Comparison of ENCODE assay signal across 1 cellular context in the genomic region with DNA sequence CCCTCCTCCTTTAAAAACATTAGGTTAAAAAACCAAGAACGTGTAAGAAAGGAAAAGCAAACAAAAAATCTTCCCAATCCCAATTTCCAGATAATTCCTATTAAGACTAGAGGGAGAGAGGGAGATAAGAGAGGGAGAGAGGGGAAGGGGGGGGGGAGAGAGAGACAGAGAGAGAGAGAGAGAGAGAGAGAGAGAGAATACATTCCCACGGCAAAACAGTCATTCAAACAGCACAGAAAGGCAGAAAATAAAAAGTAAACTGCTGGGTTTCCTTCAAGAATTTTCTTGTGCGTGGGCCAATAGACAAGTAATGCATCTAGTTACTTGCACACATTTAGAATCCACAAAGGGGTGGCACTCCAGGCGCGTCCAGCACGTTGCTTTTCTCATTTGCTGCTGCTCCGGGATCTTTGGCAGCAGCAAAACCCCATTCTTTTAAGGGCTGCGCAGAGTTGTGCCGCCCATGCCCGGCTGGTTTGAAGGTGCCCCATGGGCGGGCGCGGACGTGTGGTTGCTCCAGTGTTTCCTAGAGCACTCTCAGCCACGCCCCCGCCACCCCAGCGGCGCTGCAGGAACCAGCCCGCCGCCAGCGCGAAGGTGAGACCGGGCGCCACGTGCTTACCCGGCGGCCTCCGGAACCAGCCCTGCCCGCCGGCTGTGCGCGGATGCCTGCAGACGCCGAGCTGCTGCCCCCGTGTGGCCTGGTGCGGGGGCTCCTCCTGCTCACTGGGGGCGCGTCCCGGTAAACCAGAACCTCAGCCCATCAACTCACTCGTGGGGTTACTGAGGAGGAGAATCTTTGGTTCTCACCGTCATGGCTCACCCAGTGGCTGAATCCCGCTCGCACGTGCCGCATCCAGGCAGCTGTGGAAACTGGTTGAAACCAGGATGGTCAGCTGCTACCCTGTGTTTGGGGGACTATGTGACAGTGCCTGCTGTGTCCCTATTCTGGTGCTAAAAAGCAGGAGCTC.
TF ChIP-seq lines count a peak whose summit lies in the region.

No MANE protein-coding gene starts in this region.

TF ChIP-seq in HepG2, 621 proteins besides CTCF, POLR2A, EP300 and RAD21 (continued from another document and continues in another):
- TF ChIP-seq, protein P1, sequence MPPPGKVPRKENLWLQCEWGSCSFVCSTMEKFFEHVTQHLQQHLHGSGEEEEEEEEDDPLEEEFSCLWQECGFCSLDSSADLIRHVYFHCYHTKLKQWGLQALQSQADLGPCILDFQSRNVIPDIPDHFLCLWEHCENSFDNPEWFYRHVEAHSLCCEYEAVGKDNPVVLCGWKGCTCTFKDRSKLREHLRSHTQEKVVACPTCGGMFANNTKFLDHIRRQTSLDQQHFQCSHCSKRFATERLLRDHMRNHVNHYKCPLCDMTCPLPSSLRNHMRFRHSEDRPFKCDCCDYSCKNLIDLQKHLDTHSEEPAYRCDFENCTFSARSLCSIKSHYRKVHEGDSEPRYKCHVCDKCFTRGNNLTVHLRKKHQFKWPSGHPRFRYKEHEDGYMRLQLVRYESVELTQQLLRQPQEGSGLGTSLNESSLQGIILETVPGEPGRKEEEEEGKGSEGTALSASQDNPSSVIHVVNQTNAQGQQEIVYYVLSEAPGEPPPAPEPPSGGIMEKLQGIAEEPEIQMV (CRISPR knock-in tag; IDR thresholded peaks at IDR 0.05; ENCODE audit: low read depth) = peak; percentile 93
- TF ChIP-seq, protein P2, sequence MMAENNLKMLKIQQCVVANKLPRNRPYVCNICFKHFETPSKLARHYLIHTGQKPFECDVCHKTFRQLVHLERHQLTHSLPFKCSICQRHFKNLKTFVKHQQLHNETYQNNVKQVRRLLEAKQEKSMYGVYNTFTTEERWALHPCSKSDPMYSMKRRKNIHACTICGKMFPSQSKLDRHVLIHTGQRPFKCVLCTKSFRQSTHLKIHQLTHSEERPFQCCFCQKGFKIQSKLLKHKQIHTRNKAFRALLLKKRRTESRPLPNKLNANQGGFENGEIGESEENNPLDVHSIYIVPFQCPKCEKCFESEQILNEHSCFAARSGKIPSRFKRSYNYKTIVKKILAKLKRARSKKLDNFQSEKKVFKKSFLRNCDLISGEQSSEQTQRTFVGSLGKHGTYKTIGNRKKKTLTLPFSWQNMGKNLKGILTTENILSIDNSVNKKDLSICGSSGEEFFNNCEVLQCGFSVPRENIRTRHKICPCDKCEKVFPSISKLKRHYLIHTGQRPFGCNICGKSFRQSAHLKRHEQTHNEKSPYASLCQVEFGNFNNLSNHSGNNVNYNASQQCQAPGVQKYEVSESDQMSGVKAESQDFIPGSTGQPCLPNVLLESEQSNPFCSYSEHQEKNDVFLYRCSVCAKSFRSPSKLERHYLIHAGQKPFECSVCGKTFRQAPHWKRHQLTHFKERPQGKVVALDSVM (CRISPR knock-in tag; IDR thresholded peaks at IDR 0.05) = peak; percentile 83
- no peak for TF ChIP-seq ZBTB1 (CRISPR knock-in tag; IDR thresholded peaks at IDR 0.05; ENCODE audit: borderline replicate concordance)
- TF ChIP-seq AGO2 (optimal IDR thresholded peaks at IDR 0.05; ENCODE audit: low read depth, low read length) = no peak
- no peak for TF ChIP-seq SMARCE1 (IDR thresholded peaks at IDR 0.05; ENCODE audit: borderline replicate concordance)
- no peak; the same call in 1 of the 2 replicates for TF ChIP-seq FOXM1 (CRISPR knock-in tag; IDR thresholded peaks at IDR 0.05)
- TF ChIP-seq ZNF598 (CRISPR knock-in tag; IDR thresholded peaks at IDR 0.05; ENCODE audit: borderline replicate concordance) = peak; percentile 96
- TF ChIP-seq, protein P3, sequence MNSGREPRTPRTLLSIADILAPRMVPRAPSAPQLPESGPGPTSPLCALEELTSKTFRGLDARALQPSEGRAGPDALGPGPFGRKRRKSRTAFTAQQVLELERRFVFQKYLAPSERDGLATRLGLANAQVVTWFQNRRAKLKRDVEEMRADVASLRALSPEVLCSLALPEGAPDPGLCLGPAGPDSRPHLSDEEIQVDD (CRISPR knock-in tag; IDR thresholded peaks at IDR 0.05; ENCODE audit: borderline replicate concordance) = peak; percentile 97; the same call in 1 of the 2 replicates
- no peak for TF ChIP-seq SOX6 (IDR thresholded peaks at IDR 0.05)
- TF ChIP-seq SOX6 (CRISPR knock-in tag; IDR thresholded peaks at IDR 0.05) = peak; percentile 65
- peak; percentile 97 for TF ChIP-seq ZFP41 (CRISPR knock-in tag; IDR thresholded peaks at IDR 0.05; ENCODE audit: borderline replicate concordance)
- TF ChIP-seq NR2F2 (IDR thresholded peaks at IDR 0.05; ENCODE audit: borderline replicate concordance, low read depth) = no peak
- TF ChIP-seq SIX4 (CRISPR knock-in tag; IDR thresholded peaks at IDR 0.05) = peak; percentile 69; the same call in 1 of the 2 replicates
- peak; percentile 81 for TF ChIP-seq HNRNPLL (IDR thresholded peaks at IDR 0.05; ENCODE audit: low read depth, low read length, poor library complexity, severe bottlenecking)
- no peak for TF ChIP-seq HDAC6 (IDR thresholded peaks at IDR 0.05; ENCODE audit: low read depth, low read length)
- TF ChIP-seq, protein P4, sequence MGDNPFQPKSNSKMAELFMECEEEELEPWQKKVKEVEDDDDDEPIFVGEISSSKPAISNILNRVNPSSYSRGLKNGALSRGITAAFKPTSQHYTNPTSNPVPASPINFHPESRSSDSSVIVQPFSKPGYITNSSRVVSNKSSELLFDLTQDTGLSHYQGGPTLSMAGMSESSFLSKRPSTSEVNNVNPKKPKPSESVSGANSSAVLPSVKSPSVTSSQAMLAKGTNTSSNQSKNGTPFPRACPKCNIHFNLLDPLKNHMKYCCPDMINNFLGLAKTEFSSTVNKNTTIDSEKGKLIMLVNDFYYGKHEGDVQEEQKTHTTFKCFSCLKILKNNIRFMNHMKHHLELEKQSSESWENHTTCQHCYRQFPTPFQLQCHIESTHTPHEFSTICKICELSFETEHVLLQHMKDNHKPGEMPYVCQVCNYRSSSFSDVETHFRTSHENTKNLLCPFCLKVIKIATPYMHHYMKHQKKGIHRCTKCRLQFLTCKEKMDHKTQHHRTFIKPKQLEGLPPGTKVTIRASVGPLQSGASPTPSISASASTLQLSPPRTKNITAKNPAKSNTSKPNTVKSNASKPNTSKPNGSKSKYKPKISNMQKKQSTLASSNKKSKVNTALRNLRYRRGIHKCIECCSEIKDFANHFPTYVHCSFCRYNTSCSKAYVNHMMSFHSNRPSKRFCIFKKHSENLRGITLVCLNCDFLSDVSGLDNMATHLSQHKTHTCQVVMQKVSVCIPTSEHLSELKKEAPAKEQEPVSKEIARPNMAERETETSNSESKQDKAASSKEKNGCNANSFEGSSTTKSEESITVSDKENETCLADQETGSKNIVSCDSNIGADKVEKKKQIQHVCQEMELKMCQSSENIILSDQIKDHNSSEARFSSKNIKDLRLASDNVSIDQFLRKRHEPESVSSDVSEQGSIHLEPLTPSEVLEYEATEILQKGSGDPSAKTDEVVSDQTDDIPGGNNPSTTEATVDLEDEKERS (CRISPR knock-in tag; IDR thresholded peaks at IDR 0.05) = 0 out of 2 replicates have a peak, but pooled peaks have one; percentile 39
- TF ChIP-seq PHF8 (CRISPR knock-in tag; IDR thresholded peaks at IDR 0.05) = 0 out of 2 replicates have a peak, but pooled peaks have one; percentile 23
- TF ChIP-seq RFXANK (CRISPR knock-in tag; IDR thresholded peaks at IDR 0.05) = peak; percentile 81; the same call in 1 of the 2 replicates
- no peak for TF ChIP-seq TRIM24 (CRISPR knock-in tag; IDR thresholded peaks at IDR 0.05)
- TF ChIP-seq, protein P5, sequence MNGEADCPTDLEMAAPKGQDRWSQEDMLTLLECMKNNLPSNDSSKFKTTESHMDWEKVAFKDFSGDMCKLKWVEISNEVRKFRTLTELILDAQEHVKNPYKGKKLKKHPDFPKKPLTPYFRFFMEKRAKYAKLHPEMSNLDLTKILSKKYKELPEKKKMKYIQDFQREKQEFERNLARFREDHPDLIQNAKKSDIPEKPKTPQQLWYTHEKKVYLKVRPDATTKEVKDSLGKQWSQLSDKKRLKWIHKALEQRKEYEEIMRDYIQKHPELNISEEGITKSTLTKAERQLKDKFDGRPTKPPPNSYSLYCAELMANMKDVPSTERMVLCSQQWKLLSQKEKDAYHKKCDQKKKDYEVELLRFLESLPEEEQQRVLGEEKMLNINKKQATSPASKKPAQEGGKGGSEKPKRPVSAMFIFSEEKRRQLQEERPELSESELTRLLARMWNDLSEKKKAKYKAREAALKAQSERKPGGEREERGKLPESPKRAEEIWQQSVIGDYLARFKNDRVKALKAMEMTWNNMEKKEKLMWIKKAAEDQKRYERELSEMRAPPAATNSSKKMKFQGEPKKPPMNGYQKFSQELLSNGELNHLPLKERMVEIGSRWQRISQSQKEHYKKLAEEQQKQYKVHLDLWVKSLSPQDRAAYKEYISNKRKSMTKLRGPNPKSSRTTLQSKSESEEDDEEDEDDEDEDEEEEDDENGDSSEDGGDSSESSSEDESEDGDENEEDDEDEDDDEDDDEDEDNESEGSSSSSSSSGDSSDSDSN (CRISPR knock-in tag; IDR thresholded peaks at IDR 0.05) = peak; percentile 90
- TF ChIP-seq, protein P6, sequence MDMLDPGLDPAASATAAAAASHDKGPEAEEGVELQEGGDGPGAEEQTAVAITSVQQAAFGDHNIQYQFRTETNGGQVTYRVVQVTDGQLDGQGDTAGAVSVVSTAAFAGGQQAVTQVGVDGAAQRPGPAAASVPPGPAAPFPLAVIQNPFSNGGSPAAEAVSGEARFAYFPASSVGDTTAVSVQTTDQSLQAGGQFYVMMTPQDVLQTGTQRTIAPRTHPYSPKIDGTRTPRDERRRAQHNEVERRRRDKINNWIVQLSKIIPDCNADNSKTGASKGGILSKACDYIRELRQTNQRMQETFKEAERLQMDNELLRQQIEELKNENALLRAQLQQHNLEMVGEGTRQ (IDR thresholded peaks at IDR 0.05; ENCODE audit: low read depth, low read length) = peak; percentile 20; the same call in 1 of the 2 replicates
- TF ChIP-seq, protein P6 (CRISPR knock-in tag; IDR thresholded peaks at IDR 0.05; ENCODE audit: borderline replicate concordance) = peak; percentile 63; the same call in 1 of the 2 replicates
- TF ChIP-seq, protein P7, sequence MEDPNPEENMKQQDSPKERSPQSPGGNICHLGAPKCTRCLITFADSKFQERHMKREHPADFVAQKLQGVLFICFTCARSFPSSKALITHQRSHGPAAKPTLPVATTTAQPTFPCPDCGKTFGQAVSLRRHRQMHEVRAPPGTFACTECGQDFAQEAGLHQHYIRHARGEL (CRISPR knock-in tag; IDR thresholded peaks at IDR 0.05) = peak; percentile 91; the same call in 1 of the 2 replicates
- peak; percentile 91 for TF ChIP-seq ZNF264 (CRISPR knock-in tag; IDR thresholded peaks at IDR 0.05)
- peak; percentile 99 for TF ChIP-seq ZNF138 (CRISPR knock-in tag; IDR thresholded peaks at IDR 0.05; ENCODE audit: low read depth)
- TF ChIP-seq ZNF839 (CRISPR knock-in tag; IDR thresholded peaks at IDR 0.05; ENCODE audit: borderline replicate concordance) = peak; percentile 90; the same call in 1 of the 2 replicates
- TF ChIP-seq, protein P8, sequence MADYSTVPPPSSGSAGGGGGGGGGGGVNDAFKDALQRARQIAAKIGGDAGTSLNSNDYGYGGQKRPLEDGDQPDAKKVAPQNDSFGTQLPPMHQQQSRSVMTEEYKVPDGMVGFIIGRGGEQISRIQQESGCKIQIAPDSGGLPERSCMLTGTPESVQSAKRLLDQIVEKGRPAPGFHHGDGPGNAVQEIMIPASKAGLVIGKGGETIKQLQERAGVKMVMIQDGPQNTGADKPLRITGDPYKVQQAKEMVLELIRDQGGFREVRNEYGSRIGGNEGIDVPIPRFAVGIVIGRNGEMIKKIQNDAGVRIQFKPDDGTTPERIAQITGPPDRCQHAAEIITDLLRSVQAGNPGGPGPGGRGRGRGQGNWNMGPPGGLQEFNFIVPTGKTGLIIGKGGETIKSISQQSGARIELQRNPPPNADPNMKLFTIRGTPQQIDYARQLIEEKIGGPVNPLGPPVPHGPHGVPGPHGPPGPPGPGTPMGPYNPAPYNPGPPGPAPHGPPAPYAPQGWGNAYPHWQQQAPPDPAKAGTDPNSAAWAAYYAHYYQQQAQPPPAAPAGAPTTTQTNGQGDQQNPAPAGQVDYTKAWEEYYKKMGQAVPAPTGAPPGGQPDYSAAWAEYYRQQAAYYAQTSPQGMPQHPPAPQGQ (CRISPR knock-in tag; IDR thresholded peaks at IDR 0.05; ENCODE audit: borderline replicate concordance) = 0 out of 2 replicates have a peak, but pooled peaks have one; percentile 31
- peak; percentile 96 for TF ChIP-seq KDM2A (CRISPR knock-in tag; IDR thresholded peaks at IDR 0.05; ENCODE audit: borderline replicate concordance, low read depth)
- TF ChIP-seq NFATC3 (CRISPR knock-in tag; IDR thresholded peaks at IDR 0.05) = peak; percentile 99
- no peak for TF ChIP-seq NPAS2 (CRISPR knock-in tag; IDR thresholded peaks at IDR 0.05; ENCODE audit: borderline replicate concordance)
- TF ChIP-seq, protein P9, sequence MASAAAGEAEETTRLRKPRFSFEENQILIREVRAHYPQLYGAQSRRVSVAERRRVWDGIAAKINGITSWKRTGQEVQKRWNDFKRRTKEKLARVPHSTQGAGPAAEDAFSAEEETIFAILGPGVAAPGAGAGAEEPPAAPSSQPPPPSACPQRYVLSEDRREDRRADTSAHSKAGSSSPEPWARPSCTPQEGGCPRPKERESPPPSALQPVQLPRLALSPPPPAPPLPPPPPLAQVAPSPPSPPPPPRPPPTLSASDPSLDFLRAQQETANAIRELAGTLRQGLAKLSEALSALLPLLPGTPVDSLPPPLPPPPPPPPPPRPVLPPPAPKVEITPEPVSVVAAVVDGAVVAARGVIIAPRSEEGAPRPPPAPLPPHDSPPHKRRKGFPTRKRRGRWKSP (CRISPR knock-in tag; IDR thresholded peaks at IDR 0.05) = peak; percentile 96
- TF ChIP-seq, protein P10, sequence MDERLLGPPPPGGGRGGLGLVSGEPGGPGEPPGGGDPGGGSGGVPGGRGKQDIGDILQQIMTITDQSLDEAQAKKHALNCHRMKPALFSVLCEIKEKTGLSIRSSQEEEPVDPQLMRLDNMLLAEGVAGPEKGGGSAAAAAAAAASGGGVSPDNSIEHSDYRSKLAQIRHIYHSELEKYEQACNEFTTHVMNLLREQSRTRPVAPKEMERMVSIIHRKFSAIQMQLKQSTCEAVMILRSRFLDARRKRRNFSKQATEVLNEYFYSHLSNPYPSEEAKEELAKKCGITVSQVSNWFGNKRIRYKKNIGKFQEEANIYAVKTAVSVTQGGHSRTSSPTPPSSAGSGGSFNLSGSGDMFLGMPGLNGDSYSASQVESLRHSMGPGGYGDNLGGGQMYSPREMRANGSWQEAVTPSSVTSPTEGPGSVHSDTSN (CRISPR knock-in tag; IDR thresholded peaks at IDR 0.05) = no peak
- no peak for TF ChIP-seq MED8 (CRISPR knock-in tag; IDR thresholded peaks at IDR 0.05; ENCODE audit: insufficient replicate concordance)
- no peak for TF ChIP-seq ZNF496 (CRISPR knock-in tag; IDR thresholded peaks at IDR 0.05; ENCODE audit: insufficient replicate concordance)
- TF ChIP-seq, protein P11, sequence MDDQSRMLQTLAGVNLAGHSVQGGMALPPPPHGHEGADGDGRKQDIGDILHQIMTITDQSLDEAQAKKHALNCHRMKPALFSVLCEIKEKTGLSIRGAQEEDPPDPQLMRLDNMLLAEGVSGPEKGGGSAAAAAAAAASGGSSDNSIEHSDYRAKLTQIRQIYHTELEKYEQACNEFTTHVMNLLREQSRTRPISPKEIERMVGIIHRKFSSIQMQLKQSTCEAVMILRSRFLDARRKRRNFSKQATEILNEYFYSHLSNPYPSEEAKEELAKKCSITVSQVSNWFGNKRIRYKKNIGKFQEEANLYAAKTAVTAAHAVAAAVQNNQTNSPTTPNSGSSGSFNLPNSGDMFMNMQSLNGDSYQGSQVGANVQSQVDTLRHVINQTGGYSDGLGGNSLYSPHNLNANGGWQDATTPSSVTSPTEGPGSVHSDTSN (CRISPR knock-in tag; IDR thresholded peaks at IDR 0.05; ENCODE audit: borderline replicate concordance) = peak; percentile 93; the same call in 1 of the 2 replicates
- TF ChIP-seq DMAP1 (CRISPR knock-in tag; IDR thresholded peaks at IDR 0.05) = peak; percentile 81
